ENCODE assay signal across 8 cellular contexts in the genomic region with DNA sequence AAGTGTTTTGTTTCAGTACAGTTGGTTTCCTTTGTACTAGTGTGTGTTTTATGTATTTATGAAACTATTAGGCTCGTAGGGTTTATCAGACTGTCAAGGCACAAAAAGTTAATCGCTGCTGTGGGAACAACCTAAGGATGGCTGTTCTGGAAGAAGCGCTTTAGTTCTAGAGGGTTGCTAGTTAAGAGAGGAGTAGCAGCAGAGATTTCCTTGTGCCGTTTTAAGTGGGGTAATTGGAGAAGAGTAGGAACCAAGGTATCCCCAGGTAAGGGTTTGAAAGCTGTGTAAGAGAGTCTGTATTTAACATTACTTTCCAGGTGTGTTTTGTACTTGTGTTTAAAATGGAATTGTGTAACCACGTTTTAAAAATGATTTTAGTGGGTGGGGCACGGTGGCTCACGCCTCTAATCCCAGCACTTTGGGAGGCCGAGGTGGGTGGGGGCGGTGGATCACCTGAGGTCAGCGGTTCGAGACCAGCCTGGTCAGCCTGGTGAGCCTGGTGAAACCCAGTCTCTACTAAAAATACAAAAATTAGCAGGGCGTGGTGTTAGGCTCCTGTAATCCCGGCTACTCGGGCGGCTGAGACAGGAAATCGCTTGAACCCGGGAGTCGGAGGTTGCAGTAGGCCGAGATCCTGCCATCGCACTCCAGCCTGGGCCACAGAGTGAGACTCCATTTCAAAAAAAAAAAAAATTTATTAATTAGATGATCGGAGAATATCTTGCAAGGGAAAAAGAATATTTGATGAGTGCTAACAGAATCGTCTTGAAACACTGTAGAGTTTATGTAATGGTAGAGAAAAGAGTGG. TPM values are rescaled to one million over a fixed set of nuclear protein-coding genes. Genes with fewer than 3 reads are reported as not detected.
DNase-seq lines count a peak whose midpoint lies in the region; ATAC-seq, FAIRE-seq and TF ChIP-seq lines count a peak whose summit lies in the region.

No MANE protein-coding gene starts in this region.

- BruUV-seq in A673 (replicated peaks; lab: Mats Ljungman, UMichigan): no TSS peak
- BruUV-seq in K562 (replicated peaks; lab: Mats Ljungman, UMichigan): no TSS peak

- peak overlapping the region; percentile 87 for H3K4me2 ChIP-seq in K562 (ENCODE audit: insufficient read depth, low read length)

- intact Hi-C loops in A673 (cut with micrococcal nuclease; ENCODE audit: unreplicated experiment) (no loop called here), K562 (cut with micrococcal nuclease) (no loop called here)

- CTCF ChIA-PET in A673 (lab: Charles Lee) (no interaction called here), K562 (lab: Yijun Ruan, JAX; ENCODE audit: low intra/inter-chr PET ratio) (interaction anchor here (0.7 kb wide), 1 partner anchor 37 kb away, joined by 4 read pairs; no protein-coding TSS in a partner anchor), GM10248 (lab: Yijun Ruan, JAX) (no interaction called here)

- peaks cover 47% of the 10 kb centered on the region for H3K4me1 ChIP-seq in A673 (ENCODE audit: insufficient read depth, low read length, poor library complexity, severe bottlenecking)
- H3K4me1 ChIP-seq in K562 (replicated peaks in 1 of 2; ENCODE audit: control insufficient read depth in 2 of 2, insufficient read depth in 2 of 2, low read length in 2 of 2): peaks cover 18 to 29% of the 10 kb centered on the region in 2 experiments

- H3K36me3 Mint-ChIP-seq in mesothelial cell of epicardium: no peaks in the 10 kb centered on the region

- H3K4me1 Mint-ChIP-seq in mesothelial cell of epicardium: peaks cover 48% of the 10 kb centered on the region

- DNase-seq in A673 (ENCODE audit: low spot score) (no peak), HL-60 (ENCODE audit: low read depth in 1 of 2, low spot score in 1 of 2) (no peak), K562 (ENCODE audit: extremely low read depth in 1 of 4, low spot score in 3 of 4) (peak in 1 of 4 experiments; percentile 47), mesothelial cell of epicardium (ENCODE audit: low spot score in 2 of 2, unreplicated experiment in 2 of 2) (no peak), GM10248 (ENCODE audit: extremely low spot score) (no peak), DMS 273 treated with DMSO at 0.1 percent for 48 hours (lab: John Stamatoyannopoulos, UW) (no peak), NCI-H1930 (lab: John Stamatoyannopoulos, UW) (no peak)

- no peak for TF ChIP-seq EP300 in K562 (IDR thresholded peaks at IDR 0.05; ENCODE audit: low read length)

- H3K4me3 Mint-ChIP-seq in mesothelial cell of epicardium: peak overlapping the region; percentile 100

- POLR2A ChIA-PET in A673 (lab: Charles Lee; ENCODE audit: low non-redundant PET): no interaction called here
- POLR2A ChIA-PET in K562 (lab: Yijun Ruan, JAX): interaction anchor here (0.6 to 2.9 kb wide), 3 partner anchors 13 to 65 kb away, joined by 3 to 12 read pairs (median 5); no protein-coding TSS in a partner anchor
- POLR2A ChIA-PET in GM10248 (lab: Yijun Ruan, JAX): no interaction called here

- TF ChIP-seq CTCF in A673 (conservative IDR thresholded peaks at IDR 0.05; ENCODE audit: low read depth, low read length): no peak
- TF ChIP-seq CTCF in HL-60 (IDR thresholded peaks at IDR 0.05; ENCODE audit: insufficient read depth, low read length): no peak
- TF ChIP-seq CTCF in K562 (IDR thresholded peaks at IDR 0.05 in 2 of 3, conservative IDR thresholded peaks at IDR 0.05 in 1 of 3; ENCODE audit: insufficient read depth in 2 of 3, low read depth in 1 of 3, low read length in 3 of 3): no peak
- no peak for TF ChIP-seq CTCF in mesothelial cell of epicardium (IDR thresholded peaks at IDR 0.05; ENCODE audit: unreplicated experiment)
- TF ChIP-seq CTCF in GM10248 (IDR thresholded peaks at IDR 0.05; ENCODE audit: control extremely low read depth, extremely low read depth, low read depth, missing control alignments): no peak

- TF ChIP-seq POLR2A in K562 (conservative IDR thresholded peaks at IDR 0.05): no peak

- in situ Hi-C loops in K562 (cut with MboI): no loop called here

- H4K20me1 ChIP-seq in K562 (replicated peaks; ENCODE audit: control insufficient read depth, insufficient read depth, low read length): peaks cover 66% of the 10 kb centered on the region

- H3K4me3 ChIP-seq in A673 (ENCODE audit: low read depth, low read length, poor library complexity, severe bottlenecking): peak overlapping the region; percentile 78
- peak overlapping the region; percentile 63 for H3K4me3 ChIP-seq in HL-60 (replicated peaks; ENCODE audit: insufficient read depth, low read length)
- H3K4me3 ChIP-seq in K562: peak overlapping the region; percentile 99

- no peak for TF ChIP-seq RAD21 in K562 (CRISPR knock-in tag; conservative IDR thresholded peaks at IDR 0.05 in 1 of 2, IDR thresholded peaks at IDR 0.05 in 1 of 2)

- H3K36me3 ChIP-seq in A673 (ENCODE audit: insufficient read depth, low read length, poor library complexity, severe bottlenecking) (peaks cover under 1% of the 10 kb centered on the region), K562 (ENCODE audit: control insufficient read depth, insufficient read depth, low read length) (peaks cover 33% of the 10 kb centered on the region)

- H3K9me3 ChIP-seq in A673 (ENCODE audit: low read depth, low read length, poor library complexity, severe bottlenecking) (no peaks in the 10 kb centered on the region), K562 (replicated peaks; ENCODE audit: control insufficient read depth, insufficient read depth, low read depth, low read length) (no peaks in the 10 kb centered on the region)

- no peak overlapping the region for H2AFZ ChIP-seq in K562 (ENCODE audit: low read depth, low read length)

- 2% methylated on average over 22 of the region's 22 CpGs for WGBS in K562 (ENCODE audit: insufficient coverage, low coverage, missing lambda C conversion rate)

- FAIRE-seq in K562 (lab: Jason Lieb, UNC): peak; percentile 37

- peaks cover 75% of the 10 kb centered on the region for H3K79me2 ChIP-seq in K562 (ENCODE audit: control insufficient read depth, insufficient read depth, low read length)

- H3K27me3 ChIP-seq in A673 (replicated peaks; ENCODE audit: insufficient read depth, low read depth, low read length, poor library complexity): no peaks in the 10 kb centered on the region
- H3K27me3 ChIP-seq in HL-60 (ENCODE audit: insufficient read depth, poor library complexity, severe bottlenecking): no peaks in the 10 kb centered on the region
- H3K27me3 ChIP-seq in K562 (ENCODE audit: control insufficient read depth in 2 of 2, insufficient read depth in 2 of 2, low read length in 2 of 2): no peaks in the 10 kb centered on the region

- peaks cover 12% of the 10 kb centered on the region for H3K9me1 ChIP-seq in K562 (ENCODE audit: control insufficient read depth, insufficient read depth, low read length)

- H3K27ac ChIP-seq in A673 (ENCODE audit: low read depth, low read length, poor library complexity, severe bottlenecking): no peak overlapping the region
- H3K27ac ChIP-seq in HL-60 (replicated peaks): peak overlapping the region; percentile 100
- peak overlapping the region; percentile 19; the same call in 1 of the 3 replicates for H3K27ac ChIP-seq in K562 (ENCODE audit: extremely low read depth, low read depth, low read length)

- no peaks in the 10 kb centered on the region for H3K27me3 Mint-ChIP-seq in mesothelial cell of epicardium (ENCODE audit: low read depth)

- peak overlapping the region; percentile 83 to 100 for H3K9ac ChIP-seq in K562 (ENCODE audit: insufficient read depth in 1 of 2, low read depth in 2 of 2, low read length in 2 of 2)

- ATAC-seq in K562 (no peak), HG02885 (IDR thresholded peaks at IDR 0.05; ENCODE audit: poor library complexity, unreplicated experiment) (no peak)

- H3K9me3 Mint-ChIP-seq in mesothelial cell of epicardium: no peaks in the 10 kb centered on the region

- peak overlapping the region; percentile 100 for H3K27ac Mint-ChIP-seq in mesothelial cell of epicardium

TF ChIP-seq in K562, 482 proteins besides CTCF, POLR2A, EP300 and RAD21 (continues in another document):
- TF ChIP-seq RBFOX2 (IDR thresholded peaks at IDR 0.05; ENCODE audit: low read depth, low read length): peak; percentile 57; the same call in 1 of the 2 replicates

RNA-seq across cellular contexts. Expression of a gene that starts 2.6 kb away (rescaled TPM):
- total RNA-seq in A673 (2021) (428 and 451 TPM in 2 replicates), K562 (2014; rRNA removed) (202 and 281 TPM in 2 replicates), K562 (2014; rRNA removed; fragmentation: Illumina TruSeq; extraction: Trizol) (127 and 157 TPM in 2 replicates), K562 (2015; rRNA removed; fragmentation: Illumina TruSeq; extraction: Trizol) (193 and 197 TPM in 2 replicates), K562 (2021) (187 and 240 TPM in 2 replicates), mesothelial cell of epicardium (414 to 450 TPM (median 444 TPM) in 3 replicates)
- 78.8 and 247 TPM in 2 replicates for total RNA-seq in K562 (2011; cell fraction: chromatin; rRNA removed; ENCODE audit: low replicate concordance)
- 43.7 and 63.3 TPM in 2 replicates for total RNA-seq in K562 (2011; cell fraction: nucleolus; rRNA removed)
- total RNA-seq in K562 (2011; cell fraction: nucleoplasm; rRNA removed): 127 and 191 TPM in 2 replicates
- polyA plus RNA-seq in K562 (2011; rRNA removed) (268 and 400 TPM in 2 replicates), K562 (2014; fragmentation: Illumina TruSeq; extraction: Trizol) (497 and 578 TPM in 2 replicates), K562 (2014; fragmentation: Nextera tagmentation; extraction: Ambion mirVana) (100 to 1,000 TPM; 244 to 365 TPM), K562 (2014; rRNA removed) (454 and 615 TPM in 2 replicates)
- polyA plus RNA-seq in K562 (2011; cell fraction: cytosol; rRNA removed): 61.7 and 122 TPM in 2 replicates
- 49.9 and 79.3 TPM in 2 replicates for polyA plus RNA-seq in K562 (2011; cell fraction: nucleus; rRNA removed)
- 208 and 400 TPM in 2 replicates for polyA plus RNA-seq in K562 (2012)
- 149 and 157 TPM in 2 replicates for polyA minus RNA-seq in K562 (2011; rRNA and poly(A)+ RNA removed)
- polyA minus RNA-seq in K562 (2011; cell fraction: cytosol; rRNA and poly(A)+ RNA removed): 46.6 and 48.9 TPM in 2 replicates
- 35.3 and 77.4 TPM in 2 replicates for polyA minus RNA-seq in K562 (2011; cell fraction: nucleus; rRNA and poly(A)+ RNA removed)
